In the genomic region with DNA sequence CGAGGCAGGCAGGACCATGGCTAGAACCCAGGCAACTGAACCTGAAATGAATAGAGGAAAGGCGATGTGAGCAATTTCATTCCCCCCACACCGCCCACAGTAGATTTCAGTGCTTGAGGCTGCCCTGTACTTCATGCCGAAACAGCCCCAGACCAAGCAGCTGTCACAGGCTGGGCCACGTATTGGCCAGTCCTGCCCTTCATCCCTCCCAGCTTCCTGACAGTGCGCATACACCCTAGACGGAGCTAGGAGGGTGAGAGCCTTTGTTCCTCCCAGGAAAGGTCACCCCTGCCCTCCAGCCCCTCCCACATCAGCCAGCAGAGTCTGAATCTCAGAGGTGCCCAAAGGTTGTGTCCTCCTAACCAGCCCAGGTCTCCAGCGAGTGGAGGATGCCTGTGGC, we compare ENCODE assay signal across 18 cellular contexts.
"Had no signal": no experiment of that assay in that cellular context is flagged by ENCODE, and none has a peak within 500 bp of the region (broad histone marks: within the 10 kb centered on the region; RNA-seq: fewer than 3 reads in every experiment).

No MANE protein-coding gene starts in this region.

- H3K27ac Mint-ChIP-seq: activated CD8-positive, alpha-beta T cell treated with anti-CD3 and anti-CD28 coated beads for 36 hours; activated naive CD4-positive, alpha-beta T cell treated with anti-CD3 and anti-CD28 coated beads, Interleukin-2, amount 50 U/mL, for 72 hours; activated T-cell treated with anti-CD3 and anti-CD28 coated beads, Interleukin-2, amount 50 U/mL, for 72 hours had no signal

- H3K9me3 ChIP-seq: gastrocnemius medialis, psoas muscle, tibial nerve had no signal

- DNase-seq: activated CD4-positive, alpha-beta T cell treated with anti-CD3 and anti-CD28 coated beads, Interleukin-2, amount 50 U/mL, for 1 hour; activated CD4-positive, CD25-positive, alpha-beta regulatory T cell treated with anti-CD3 and anti-CD28 coated beads, Interleukin-2, amount 50 U/mL, for 72 hours; activated CD8-positive, alpha-beta T cell treated with anti-CD3 and anti-CD28 coated beads for 36 hours; activated naive CD4-positive, alpha-beta T cell; activated T-cell treated with anti-CD3 and anti-CD28 coated beads, Interleukin-2, amount 50 U/mL, for 72 hours; dorsolateral prefrontal cortex; effector memory CD4-positive, alpha-beta T cell; erythroblast; gastrocnemius medialis; mammary epithelial cell; psoas muscle; stimulated activated CD4-positive, alpha-beta T cell treated with anti-CD3 and anti-CD28 coated beads, Interleukin-2, amount 100 ng/mL, for 48 hours; stimulated activated naive CD4-positive, alpha-beta T cell treated with Interleukin-2 at 50 U/mL for 16 hours; T-helper 2 cell had no signal

- H3K4me3 ChIP-seq: coronary artery, dorsolateral prefrontal cortex, gastrocnemius medialis, psoas muscle, tibial nerve had no signal

- ATAC-seq: activated CD8-positive, alpha-beta T cell treated with anti-CD3 and anti-CD28 coated beads for 36 hours; activated naive CD4-positive, alpha-beta T cell treated with anti-CD3 and anti-CD28 coated beads, Interleukin-2, amount 50 U/mL, for 72 hours; activated T-cell treated with anti-CD3 and anti-CD28 coated beads, Interleukin-2, amount 50 U/mL, for 72 hours had no signal

- H3K27me3 Mint-ChIP-seq: activated CD8-positive, alpha-beta T cell treated with anti-CD3 and anti-CD28 coated beads for 36 hours had no signal

- H3K27me3 ChIP-seq: dorsolateral prefrontal cortex, gastrocnemius medialis, tibial nerve had no signal

- H3K9me3 Mint-ChIP-seq: activated CD8-positive, alpha-beta T cell treated with anti-CD3 and anti-CD28 coated beads for 36 hours; activated naive CD4-positive, alpha-beta T cell treated with anti-CD3 and anti-CD28 coated beads, Interleukin-2, amount 50 U/mL, for 72 hours; activated T-cell treated with anti-CD3 and anti-CD28 coated beads, Interleukin-2, amount 50 U/mL, for 72 hours had no signal

- H3K36me3 Mint-ChIP-seq: activated naive CD4-positive, alpha-beta T cell treated with anti-CD3 and anti-CD28 coated beads, Interleukin-2, amount 50 U/mL, for 72 hours had no signal

- H3K4me3 Mint-ChIP-seq: activated CD8-positive, alpha-beta T cell treated with anti-CD3 and anti-CD28 coated beads for 36 hours; activated T-cell treated with anti-CD3 and anti-CD28 coated beads, Interleukin-2, amount 50 U/mL, for 72 hours had no signal

- H3K27ac ChIP-seq: coronary artery, parathyroid adenoma, tibial nerve had no signal

- H3K36me3 ChIP-seq: gastrocnemius medialis had no signal
